In the genomic region with DNA sequence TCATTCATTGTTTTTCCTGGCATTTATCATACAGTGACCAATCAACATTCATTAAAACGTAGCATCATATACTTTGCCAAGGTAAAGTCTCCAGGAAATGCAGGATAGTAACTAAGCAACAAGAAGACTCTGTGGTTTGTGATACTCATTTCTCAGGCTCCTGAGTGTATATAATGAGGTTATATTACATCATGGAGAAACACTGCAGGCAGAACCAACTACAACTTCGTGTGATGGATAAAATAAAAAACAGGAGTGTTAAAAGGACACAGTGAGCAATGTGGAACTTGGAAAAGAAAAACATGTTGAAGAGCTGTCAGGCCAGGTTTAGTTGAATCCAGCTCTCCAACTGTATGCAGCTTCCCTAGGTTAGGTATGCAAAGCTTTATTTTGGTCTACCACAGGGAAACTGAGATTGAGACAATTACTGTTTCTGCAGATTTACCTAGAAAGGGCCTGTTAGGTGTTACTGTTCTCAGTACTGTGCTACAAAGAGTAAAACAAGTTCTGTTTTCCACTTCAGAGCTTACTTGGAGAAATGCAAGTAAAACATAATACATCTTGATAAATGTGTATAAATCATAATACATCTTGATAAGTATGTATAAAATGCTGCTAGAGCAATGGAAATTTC, we compare ENCODE assay signal across 12 cellular contexts.
DNase-seq lines count a peak whose midpoint lies in the region; ATAC-seq and TF ChIP-seq lines count a peak whose summit lies in the region.
"Had no signal": no experiment of that assay in that cellular context is flagged by ENCODE, and none has a peak within 500 bp of the region (broad histone marks: within the 10 kb centered on the region; RNA-seq: fewer than 3 reads in every experiment).

No MANE protein-coding gene starts in this region.

- DNase-seq in activated naive CD4-positive, alpha-beta T cell treated with anti-CD3 and anti-CD28 coated beads, Interleukin-2, amount 50 U/mL, for 16 hours, result no peak
- DNase-seq in astrocyte of the spinal cord (ENCODE audit: low read depth, low spot score), result peak; percentile 89
- DNase-seq in stimulated activated naive CD8-positive, alpha-beta T cell treated with anti-CD3 and anti-CD28 coated beads, Interleukin-15, Interleukin-2, amounts not matched to agents 100 U/mL and 50 U/mL, for 24 hours, result no peak
- DNase-seq in NCI-H2171 (lab: John Stamatoyannopoulos, UW), result no peak
- DNase-seq in activated CD4-positive, alpha-beta T cell treated with anti-CD3 and anti-CD28 coated beads, Interleukin-2, amount 50 U/mL, for 1 hour, result no peak
- DNase-seq: dermis blood vessel endothelial cell, NCI-H2107 had no signal

- ATAC-seq in HG02981 (IDR thresholded peaks at IDR 0.05; ENCODE audit: unreplicated experiment) (peak; percentile 35), GM18868 (IDR thresholded peaks at IDR 0.05; ENCODE audit: unreplicated experiment) (no peak)
- peak; percentile 85 for ATAC-seq in stimulated activated naive CD8-positive, alpha-beta T cell treated with anti-CD3 and anti-CD28 coated beads, Interleukin-15, Interleukin-2, amounts not matched to agents 100 U/mL and 50 U/mL, for 24 hours
- ATAC-seq: Right ventricle myocardium inferior had no signal

- H3K36me3 Mint-ChIP-seq in activated naive CD4-positive, alpha-beta T cell treated with anti-CD3 and anti-CD28 coated beads, Interleukin-2, amount 50 U/mL, for 24 hours, result peaks cover 3% of the 10 kb centered on the region

- H3K4me3 Mint-ChIP-seq in activated naive CD4-positive, alpha-beta T cell treated with anti-CD3 and anti-CD28 coated beads, Interleukin-2, amount 50 U/mL, for 24 hours, result no peak overlapping the region
- H3K4me3 Mint-ChIP-seq: CD4-positive, alpha-beta memory T cell had no signal

- H3K4me3 ChIP-seq in astrocyte of the spinal cord (ENCODE audit: low read depth, low read length), result no peak overlapping the region

- no peaks in the 10 kb centered on the region for H3K27me3 Mint-ChIP-seq in activated naive CD4-positive, alpha-beta T cell treated with anti-CD3 and anti-CD28 coated beads, Interleukin-2, amount 50 U/mL, for 24 hours
- H3K27me3 Mint-ChIP-seq: CD4-positive, alpha-beta memory T cell had no signal

- peaks cover 48% of the 10 kb centered on the region for H3K4me1 Mint-ChIP-seq in activated naive CD4-positive, alpha-beta T cell treated with anti-CD3 and anti-CD28 coated beads, Interleukin-2, amount 50 U/mL, for 24 hours

- peak overlapping the region; percentile 42 for H3K27ac Mint-ChIP-seq in activated naive CD4-positive, alpha-beta T cell treated with anti-CD3 and anti-CD28 coated beads, Interleukin-2, amount 50 U/mL, for 24 hours

- in situ Hi-C loops in astrocyte of the spinal cord (cut with HindIII; ENCODE audit: low sequenced_read_pairs), result no loop called here

- no peak for TF ChIP-seq CTCF in astrocyte of the spinal cord (IDR thresholded peaks at IDR 0.05; ENCODE audit: low read depth, low read length)

- no peaks in the 10 kb centered on the region for H3K9me3 Mint-ChIP-seq in activated naive CD4-positive, alpha-beta T cell treated with anti-CD3 and anti-CD28 coated beads, Interleukin-2, amount 50 U/mL, for 24 hours
- H3K9me3 Mint-ChIP-seq: CD4-positive, alpha-beta memory T cell had no signal
